8 cellular contexts compared by ENCODE assay signal in genomic region chr1:109984190-109984455, GRCh38. TPM values are rescaled to one million over a fixed set of nuclear protein-coding genes. Genes with fewer than 3 reads are reported as not detected.
DNase-seq lines count a peak whose midpoint lies in the region; ATAC-seq and TF ChIP-seq lines count a peak whose summit lies in the region.

No MANE protein-coding gene starts in this region.

- DNase-seq in AG08395 (ENCODE audit: low spot score) (peak; percentile 44), brain microvascular endothelial cell (peak; percentile 27), NCI-H1417 treated with DMSO at 0.1 percent for 48 hours (lab: John Stamatoyannopoulos, UW) (no peak), DMS153 treated with DMSO at 0.1 percent for 48 hours (lab: John Stamatoyannopoulos, UW; ENCODE audit: unreplicated experiment) (no peak), SIG-M5 (lab: John Stamatoyannopoulos, UW) (no peak)
- DNase-seq in Jurkat, Clone E6-1 (ENCODE audit: low read depth, low spot score), result peak; percentile 10

- H3K9me3 ChIP-seq in mucosa of rectum (ENCODE audit: control insufficient read depth in 2 of 2, low read length in 2 of 2), result no peaks in the 10 kb centered on the region

- no peak for TF ChIP-seq CTCF in brain microvascular endothelial cell (IDR thresholded peaks at IDR 0.05; ENCODE audit: low read depth, low read length, missing control alignments)

- H3K4me3 ChIP-seq in Jurkat, Clone E6-1 (ENCODE audit: low read length), result peak overlapping the region; percentile 71
- peak overlapping the region; percentile 24 for H3K4me3 ChIP-seq in brain microvascular endothelial cell (ENCODE audit: low read depth, low read length)
- H3K4me3 ChIP-seq in mucosa of rectum (ENCODE audit: low read length in 2 of 2), result no peak overlapping the region

- no peaks in the 10 kb centered on the region for H3K36me3 ChIP-seq in brain microvascular endothelial cell (replicated peaks)
- peaks cover 0 to 1% of the 10 kb centered on the region in 2 donors for H3K36me3 ChIP-seq in mucosa of rectum (ENCODE audit: control insufficient read depth in 2 of 2, insufficient read depth in 2 of 2, low read length in 2 of 2)

- peak overlapping the region in 1 of 2 donors; percentile 92 for H3K9ac ChIP-seq in mucosa of rectum (ENCODE audit: low read depth in 1 of 2, low read length in 2 of 2)

- no peak for ATAC-seq in GM18867 (IDR thresholded peaks at IDR 0.05; ENCODE audit: unreplicated experiment)

- in situ Hi-C loops in brain microvascular endothelial cell (cut with HindIII; ENCODE audit: low pct_ligation_motif_present, low sequenced_read_pairs), result no loop called here

- H3K27ac ChIP-seq in brain microvascular endothelial cell (peak overlapping the region; percentile 99), mucosa of rectum (ENCODE audit: low read depth in 2 of 2, low read length in 2 of 2) (peak overlapping the region; percentile 39 to 94)

- no peaks in the 10 kb centered on the region for H3K27me3 ChIP-seq in brain microvascular endothelial cell (replicated peaks)
- H3K27me3 ChIP-seq in mucosa of rectum (ENCODE audit: control insufficient read depth in 2 of 2, insufficient read depth in 2 of 2, low read length in 2 of 2), result no peaks in the 10 kb centered on the region

- H3K4me1 ChIP-seq in mucosa of rectum (ENCODE audit: control insufficient read depth in 2 of 2, insufficient read depth in 2 of 2, low read length in 2 of 2), result peaks cover 19 to 38% of the 10 kb centered on the region in 2 donors

RNA-seq across cellular contexts. Expression of gene AHCYL1, which starts 0.4 kb away (rescaled TPM):
- 110 TPM for polyA plus RNA-seq in Jurkat, Clone E6-1 (2012; ENCODE audit: insufficient read depth, insufficient read length)

RNA-seq across cellular contexts. Expression of gene STRIP1, which starts 50.3 kb away (rescaled TPM):
- polyA plus RNA-seq in Jurkat, Clone E6-1 (2012; ENCODE audit: insufficient read depth, insufficient read length), result 30.8 TPM

Comparison
In these comparisons a context has a peak if more than half of its experiments do, and no peak if none do; other contexts are left out.
1. DNase-seq: peak in AG08395 (single experiment), Jurkat, Clone E6-1 (single experiment) and brain microvascular endothelial cell (single experiment); none in NCI-H1417 treated with DMSO at 0.1 percent for 48 hours (single experiment), DMS153 treated with DMSO at 0.1 percent for 48 hours (single experiment) and SIG-M5 (single experiment).
2. H3K4me3 ChIP-seq: peak in Jurkat, Clone E6-1 (single experiment) and brain microvascular endothelial cell (single experiment); none in mucosa of rectum (0 of 2).